Comparison of ENCODE assay signal across 8 cellular contexts in genomic region chr7:115356139-115356746, GRCh38.
A peak's percentile ranks its signal among the peaks of the same experiment; 100 is the strongest.
DNase-seq lines count a peak whose midpoint lies in the region; ATAC-seq and TF ChIP-seq lines count a peak whose summit lies in the region.

No MANE protein-coding gene starts in this region.

- peaks cover 0 to 9% (median 5%) of the 10 kb centered on the region in 3 donors for H3K4me1 Mint-ChIP-seq in naive B cell

- H3K4me3 ChIP-seq in brain microvascular endothelial cell (ENCODE audit: low read depth, low read length): no peak overlapping the region

- peak; percentile 59 to 71 for DNase-seq in Kasumi-1 (lab: John Stamatoyannopoulos, UW)
- no peak for DNase-seq in brain microvascular endothelial cell
- DNase-seq in naive B cell: peak; percentile 7
- no peak for DNase-seq in NCI-H1105 (lab: John Stamatoyannopoulos, UW)
- no peak for DNase-seq in stimulated activated CD4-positive, alpha-beta T cell treated with anti-CD3 and anti-CD28 coated beads, Interleukin-4, amount 100 ng/mL, for 24 hours
- DNase-seq in retina: no peak
- DNase-seq in activated CD4-positive, alpha-beta T cell treated with anti-CD3 and anti-CD28 coated beads, Interleukin-2, amount 50 U/mL, for 48 hours: no peak

- no peak for ATAC-seq in naive B cell (ENCODE audit: low read depth in 2 of 2)

- peaks cover 0 to 4% (median 0%) of the 10 kb centered on the region in 3 donors for H3K27me3 Mint-ChIP-seq in naive B cell

- no peak overlapping the region for H3K27ac ChIP-seq in brain microvascular endothelial cell

- no peaks in the 10 kb centered on the region for H3K36me3 Mint-ChIP-seq in naive B cell

- H3K36me3 ChIP-seq in brain microvascular endothelial cell (replicated peaks): no peaks in the 10 kb centered on the region

- no peaks in the 10 kb centered on the region for H3K27me3 ChIP-seq in brain microvascular endothelial cell (replicated peaks)

- no peaks in the 10 kb centered on the region for H3K9me3 Mint-ChIP-seq in naive B cell

- no peak overlapping the region for H3K4me3 Mint-ChIP-seq in naive B cell

- peak; percentile 41 for TF ChIP-seq CTCF in GM12873 (IDR thresholded peaks at IDR 0.05; ENCODE audit: insufficient read depth, low read depth, low read length, missing control alignments)
- TF ChIP-seq CTCF in brain microvascular endothelial cell (IDR thresholded peaks at IDR 0.05; ENCODE audit: low read depth, low read length, missing control alignments): peak; percentile 66

- no peak overlapping the region for H3K27ac Mint-ChIP-seq in naive B cell

- in situ Hi-C loops in brain microvascular endothelial cell (cut with HindIII; ENCODE audit: low pct_ligation_motif_present, low sequenced_read_pairs): no loop called here

Comparison
In these comparisons a context has a peak if more than half of its experiments do, and no peak if none do; other contexts are left out.
1. DNase-seq: peak in Kasumi-1 (2 of 2) and naive B cell (single experiment); none in brain microvascular endothelial cell (single experiment), NCI-H1105 (single experiment), stimulated activated CD4-positive, alpha-beta T cell treated with anti-CD3 and anti-CD28 coated beads, Interleukin-4, amount 100 ng/mL, for 24 hours (single experiment), retina (single experiment) and activated CD4-positive, alpha-beta T cell treated with anti-CD3 and anti-CD28 coated beads, Interleukin-2, amount 50 U/mL, for 48 hours (0 of 2).